9 cellular contexts compared by ENCODE assay signal in the genomic region with DNA sequence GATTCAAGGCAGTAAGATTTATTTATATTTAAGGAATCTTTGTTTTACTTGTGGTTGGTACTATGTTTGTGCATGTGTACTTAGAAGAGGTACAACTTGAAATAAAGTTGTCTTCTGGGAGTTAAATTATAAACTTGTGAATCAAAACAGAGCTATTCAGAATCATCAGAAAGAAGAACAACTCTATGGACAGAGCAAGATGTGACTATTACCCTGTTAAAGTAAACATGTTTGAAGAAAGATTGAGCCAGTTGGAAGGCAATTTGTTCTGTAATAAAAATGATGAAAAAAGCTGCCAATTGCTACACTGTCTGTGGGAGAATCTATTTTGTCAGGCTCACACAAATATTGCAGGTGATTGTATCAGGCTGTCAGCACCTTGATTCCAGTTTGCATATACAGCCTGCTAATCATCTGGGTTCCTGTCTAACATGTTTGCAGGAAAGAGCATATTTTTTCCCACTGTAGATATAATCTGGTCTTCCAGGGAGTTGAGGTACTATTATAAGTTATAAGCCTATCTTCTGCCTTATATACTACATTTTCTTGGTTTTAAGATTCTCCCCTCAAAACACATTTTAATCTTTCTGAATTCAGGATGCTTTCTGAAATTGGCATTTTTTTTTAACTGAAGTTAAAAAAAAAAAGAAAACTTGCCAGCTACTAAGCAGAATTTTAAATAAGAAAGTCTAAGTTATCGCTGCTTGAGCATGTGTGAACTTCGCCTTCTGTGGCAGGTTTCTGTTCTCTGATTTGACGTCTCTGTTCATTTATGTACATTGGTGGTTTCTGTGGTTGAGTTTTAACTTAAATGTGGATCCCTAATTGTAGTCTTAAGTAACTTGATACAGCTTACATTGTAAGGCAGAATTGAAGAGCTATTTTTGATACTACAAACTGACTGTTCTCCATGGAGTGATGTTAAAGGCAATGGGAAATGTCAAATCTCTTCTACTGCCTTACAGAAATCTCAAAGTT. TPM values are rescaled to one million over a fixed set of nuclear protein-coding genes. Genes with fewer than 3 reads are reported as not detected.
DNase-seq lines count a peak whose midpoint lies in the region; ATAC-seq and TF ChIP-seq lines count a peak whose summit lies in the region.
"Had no signal": no experiment of that assay in that cellular context is flagged by ENCODE, and none has a peak within 500 bp of the region (broad histone marks: within the 10 kb centered on the region; RNA-seq: fewer than 3 reads in every experiment).

No MANE protein-coding gene starts in this region.

- H3K36me3 ChIP-seq in BLaER1 treated with 17β-estradiol and CSF1 and Interleukin-3, amounts not matched to agents 10 nM and 100 nM: peaks cover 10 to 42% (median 16%) of the 10 kb centered on the region in 11 experiments; a peak in 21 of 22 replicates

- TF ChIP-seq CTCF in progenitor cell of endocrine pancreas (IDR thresholded peaks at IDR 0.05; ENCODE audit: unreplicated experiment): no peak

- ATAC-seq in GM19324 (IDR thresholded peaks at IDR 0.05; ENCODE audit: low FRiP score, unreplicated experiment) (peak; percentile 76), HG03159 (IDR thresholded peaks at IDR 0.05; ENCODE audit: unreplicated experiment) (peak; percentile 85), T-cell (replicated peaks in 1 of 4) (peak; percentile 72 to 96 (median 84))
- ATAC-seq in stimulated activated memory B cell treated with anti-CD40 and anti-IgM and Interleukin-4, amounts not matched to agents 10 μg/mL and 1 μg/mL and 100 μg/mL, for 72 hours: peak; percentile 82

- peaks cover 11 to 46% (median 21%) of the 10 kb centered on the region in 10 experiments for H3K4me1 ChIP-seq in BLaER1 treated with 17β-estradiol and CSF1 and Interleukin-3, amounts not matched to agents 10 nM and 100 nM

- POLR2A ChIA-PET in T-cell (lab: Charles Lee): interaction anchor here in 1 of 2 donors (0.6 to 1.2 kb wide), 4 partner anchors 8 to 52 kb away, joined by 3 to 8 read pairs (median 4); no protein-coding TSS in a partner anchor

- peaks cover 0 to 28% (median 20%) of the 10 kb centered on the region in 11 experiments; a peak in 17 of 22 replicates for H3K9me3 ChIP-seq in BLaER1 treated with 17β-estradiol and CSF1 and Interleukin-3, amounts not matched to agents 10 nM and 100 nM (replicated peaks in 1 of 11)
- H3K9me3 ChIP-seq: psoas muscle had no signal

- peak in 26 of 34 experiments; percentile 3 to 59 (median 25) for DNase-seq in T-cell
- no peak for DNase-seq in hippocampal formation (lab: John Stamatoyannopoulos, UW)
- no peak for DNase-seq in progenitor cell of endocrine pancreas (ENCODE audit: low spot score, unreplicated experiment)
- DNase-seq in amygdala (lab: John Stamatoyannopoulos, UW): no peak
- DNase-seq: psoas muscle had no signal

- H3K27me3 Mint-ChIP-seq in T-cell (no peaks in the 10 kb centered on the region), progenitor cell of endocrine pancreas (no peaks in the 10 kb centered on the region)
- no peaks in the 10 kb centered on the region for H3K27me3 Mint-ChIP-seq in stimulated activated memory B cell treated with anti-CD40 and anti-IgM and Interleukin-4, amounts not matched to agents 10 μg/mL and 1 μg/mL and 100 μg/mL, for 72 hours

- CTCF ChIA-PET in T-cell (lab: Charles Lee): interaction anchor here in 1 of 2 donors (0.7 to 1.6 kb wide), 4 partner anchors 8 to 23 kb away, joined by 3 to 13 read pairs (median 6); no protein-coding TSS in a partner anchor

- no peaks in the 10 kb centered on the region for H3K9me3 Mint-ChIP-seq in T-cell
- H3K9me3 Mint-ChIP-seq in stimulated activated memory B cell treated with anti-CD40 and anti-IgM and Interleukin-4, amounts not matched to agents 10 μg/mL and 1 μg/mL and 100 μg/mL, for 72 hours: peaks cover 7% of the 10 kb centered on the region
- H3K9me3 Mint-ChIP-seq in progenitor cell of endocrine pancreas (ENCODE audit: low read depth): peaks cover 6% of the 10 kb centered on the region

- H3K4me3 ChIP-seq in BLaER1 treated with 17β-estradiol and CSF1 and Interleukin-3, amounts not matched to agents 10 nM and 100 nM: no peak overlapping the region; a peak in 1 of 20 replicates
- H3K4me3 ChIP-seq: psoas muscle had no signal

- peaks cover 63 to 79% (median 78%) of the 10 kb centered on the region in 3 donors for H3K4me1 Mint-ChIP-seq in T-cell
- peaks cover 77% of the 10 kb centered on the region for H3K4me1 Mint-ChIP-seq in stimulated activated memory B cell treated with anti-CD40 and anti-IgM and Interleukin-4, amounts not matched to agents 10 μg/mL and 1 μg/mL and 100 μg/mL, for 72 hours
- H3K4me1 Mint-ChIP-seq in progenitor cell of endocrine pancreas (ENCODE audit: low read depth): peaks cover 2% of the 10 kb centered on the region

- peaks cover 0 to 100% (median 13%) of the 10 kb centered on the region in 11 experiments; a peak in 18 of 22 replicates for H4K20me1 ChIP-seq in BLaER1 treated with 17β-estradiol and CSF1 and Interleukin-3, amounts not matched to agents 10 nM and 100 nM

- H3K27ac Mint-ChIP-seq in T-cell: peak overlapping the region; percentile 88 to 90
- peak overlapping the region; percentile 73 for H3K27ac Mint-ChIP-seq in stimulated activated memory B cell treated with anti-CD40 and anti-IgM and Interleukin-4, amounts not matched to agents 10 μg/mL and 1 μg/mL and 100 μg/mL, for 72 hours
- no peak overlapping the region for H3K27ac Mint-ChIP-seq in progenitor cell of endocrine pancreas

- H3K4me3 Mint-ChIP-seq in T-cell (peak overlapping the region; percentile 56 to 73 (median 60)), progenitor cell of endocrine pancreas (ENCODE audit: low read depth) (no peak overlapping the region)
- peak overlapping the region; percentile 69 for H3K4me3 Mint-ChIP-seq in stimulated activated memory B cell treated with anti-CD40 and anti-IgM and Interleukin-4, amounts not matched to agents 10 μg/mL and 1 μg/mL and 100 μg/mL, for 72 hours

- peak overlapping the region; percentile 37 to 90 (median 65) for H3K4me2 ChIP-seq in BLaER1 treated with 17β-estradiol and CSF1 and Interleukin-3, amounts not matched to agents 10 nM and 100 nM

- no peaks in the 10 kb centered on the region for H3K27me3 ChIP-seq in BLaER1 treated with 17β-estradiol and CSF1 and Interleukin-3, amounts not matched to agents 10 nM and 100 nM

- H3K27ac ChIP-seq in BLaER1 treated with 17β-estradiol and CSF1 and Interleukin-3, amounts not matched to agents 10 nM and 100 nM: peak overlapping the region in 3 of 11 experiments; percentile 5 to 42 (median 36); a peak in 4 of 22 replicates
- H3K27ac ChIP-seq: psoas muscle had no signal

- peaks cover 19% of the 10 kb centered on the region for H3K36me3 Mint-ChIP-seq in T-cell
- peaks cover 33% of the 10 kb centered on the region for H3K36me3 Mint-ChIP-seq in stimulated activated memory B cell treated with anti-CD40 and anti-IgM and Interleukin-4, amounts not matched to agents 10 μg/mL and 1 μg/mL and 100 μg/mL, for 72 hours
- H3K36me3 Mint-ChIP-seq in progenitor cell of endocrine pancreas (ENCODE audit: insufficient read depth): peaks cover 5% of the 10 kb centered on the region

- peak overlapping the region in 2 of 11 experiments; percentile 12 to 14; a peak in 1 of 22 replicates for H3K9ac ChIP-seq in BLaER1 treated with 17β-estradiol and CSF1 and Interleukin-3, amounts not matched to agents 10 nM and 100 nM

RNA-seq across cellular contexts. Expression of a gene that starts 46.0 kb away (rescaled TPM):
- total RNA-seq in T-cell (10 to 100 TPM; 22.4 to 38.4 (median 30.8) TPM), progenitor cell of endocrine pancreas (13.8 and 14.4 TPM in 2 replicates)

Comparison
In these comparisons a context has a peak if more than half of its experiments do, and no peak if none do; other contexts are left out.
1. DNase-seq: peak in T-cell (26 of 34); none in hippocampal formation (0 of 2), progenitor cell of endocrine pancreas (single experiment) and amygdala (0 of 56).
2. Peak in every context shown above with its lines, with median percentiles within 50 percentile points of each other: ATAC-seq.